15 cellular contexts compared by ENCODE assay signal in genomic region chr10:76285012-76285411, GRCh38.
A peak's percentile ranks its signal among the peaks of the same experiment; 100 is the strongest.
DNase-seq lines count a peak whose midpoint lies in the region; ATAC-seq, FAIRE-seq and TF ChIP-seq lines count a peak whose summit lies in the region.
"Had no signal": no experiment of that assay in that cellular context is flagged by ENCODE, and none has a peak within 500 bp of the region (broad histone marks: within the 10 kb centered on the region; RNA-seq: fewer than 3 reads in every experiment).

No MANE protein-coding gene starts in this region.

- 84 to 90% methylated on average over 1 of the region's 1 CpG for WGBS in thyroid gland, 2 donors

- H3K4me3 ChIP-seq in epithelial cell of proximal tubule (ENCODE audit: low read depth, low read length) (no peak overlapping the region), thyroid gland (replicated peaks in 1 of 3) (no peak overlapping the region)

- H3K4me1 ChIP-seq in thyroid gland = no peaks in the 10 kb centered on the region

- peak; percentile 86 for FAIRE-seq in RCC 7860 (lab: Jason Lieb, UNC)

- no peak overlapping the region for H3K4me3 Mint-ChIP-seq in nephron
- H3K4me3 Mint-ChIP-seq: activated naive CD8-positive, alpha-beta T cell treated with anti-CD3 and anti-CD28 coated beads, Interleukin-2, amount 50 U/mL, for 24 hours; CD4-positive, alpha-beta memory T cell had no signal

- DNase-seq in Caki2 (ENCODE audit: low read depth) = peak; percentile 12
- DNase-seq in RCC 7860 (ENCODE audit: low spot score) = peak; percentile 87
- DNase-seq in epithelial cell of proximal tubule (ENCODE audit: low read depth) = peak; percentile 77
- no peak for DNase-seq in NCI-H510A treated with DMSO at 0.1 percent for 48 hours (lab: John Stamatoyannopoulos, UW)
- DNase-seq in NCI-H2029 (lab: John Stamatoyannopoulos, UW) = no peak
- DNase-seq in thyroid gland = no peak
- DNase-seq: activated naive CD8-positive, alpha-beta T cell treated with anti-CD3 and anti-CD28 coated beads, Interleukin-2, amount 50 U/mL, for 24 hours; activated T-cell treated with anti-CD3 and anti-CD28 coated beads, Interleukin-2, amount 50 U/mL, for 1 hour; CD4-positive, alpha-beta memory T cell; glutamatergic neuron; NCI-H1417 treated with DMSO at 0.1 percent for 48 hours; NCI-H446 treated with DMSO at 0.1 percent for 48 hours; OCI-M1 had no signal

- H3K36me3 Mint-ChIP-seq in nephron (ENCODE audit: low read depth) = peaks cover 12% of the 10 kb centered on the region
- H3K36me3 Mint-ChIP-seq: CD4-positive, alpha-beta memory T cell had no signal

- peak overlapping the region; percentile 70 to 87 (median 72) for H3K27ac Mint-ChIP-seq in nephron
- H3K27ac Mint-ChIP-seq: activated naive CD8-positive, alpha-beta T cell treated with anti-CD3 and anti-CD28 coated beads, Interleukin-2, amount 50 U/mL, for 24 hours; CD4-positive, alpha-beta memory T cell had no signal

- intact Hi-C loops in thyroid gland (cut with DNase I) = no loop called here

- H3K9me3 Mint-ChIP-seq in nephron = peaks cover 13% of the 10 kb centered on the region

- no peak for ATAC-seq in HG02884 (IDR thresholded peaks at IDR 0.05; ENCODE audit: unreplicated experiment)
- ATAC-seq: activated naive CD8-positive, alpha-beta T cell treated with anti-CD3 and anti-CD28 coated beads, Interleukin-2, amount 50 U/mL, for 24 hours had no signal

- no peaks in the 10 kb centered on the region for H3K9me3 ChIP-seq in thyroid gland

- in situ Hi-C loops in Caki2 (cut with HindIII; ENCODE audit: low pct_unique_long_range_greater_than_20kb, low sequenced_read_pairs) = no loop called here

- no peaks in the 10 kb centered on the region for H3K27me3 ChIP-seq in thyroid gland

- no peak for TF ChIP-seq POLR2A in thyroid gland (IDR thresholded peaks at IDR 0.05)

- H3K36me3 ChIP-seq in thyroid gland = no peaks in the 10 kb centered on the region

- H3K27ac ChIP-seq in thyroid gland = no peak overlapping the region

- H3K27me3 Mint-ChIP-seq in nephron (ENCODE audit: low read depth) = no peaks in the 10 kb centered on the region
- H3K27me3 Mint-ChIP-seq: CD4-positive, alpha-beta memory T cell had no signal

- H3K4me1 Mint-ChIP-seq in nephron = peaks cover 53% of the 10 kb centered on the region
- H3K4me1 Mint-ChIP-seq: activated naive CD8-positive, alpha-beta T cell treated with anti-CD3 and anti-CD28 coated beads, Interleukin-2, amount 50 U/mL, for 24 hours; CD4-positive, alpha-beta memory T cell had no signal

- TF ChIP-seq CTCF in epithelial cell of proximal tubule (conservative IDR thresholded peaks at IDR 0.05; ENCODE audit: low read depth, low read length) = no peak
- no peak for TF ChIP-seq CTCF in nephron (IDR thresholded peaks at IDR 0.05; ENCODE audit: unreplicated experiment in 3 of 3)
- TF ChIP-seq CTCF in thyroid gland (IDR thresholded peaks at IDR 0.05) = no peak

Comparison
In these comparisons a context has a peak if more than half of its experiments do, and no peak if none do; other contexts are left out.
1. DNase-seq: peak in Caki2 (single experiment), RCC 7860 (single experiment) and epithelial cell of proximal tubule (single experiment); none in NCI-H510A treated with DMSO at 0.1 percent for 48 hours (single experiment), NCI-H2029 (single experiment) and thyroid gland (0 of 2).